29 cellular contexts compared by ENCODE assay signal in genomic region chr14:94625353-94625635, GRCh38. TPM values are rescaled to one million over a fixed set of nuclear protein-coding genes. Genes with fewer than 3 reads are reported as not detected.
"Had no signal": no experiment of that assay in that cellular context is flagged by ENCODE, and none has a peak within 500 bp of the region (broad histone marks: within the 10 kb centered on the region; RNA-seq: fewer than 3 reads in every experiment).

No MANE protein-coding gene starts in this region.

- H3K4me3 ChIP-seq: left ventricle myocardium inferior, lung, mucosa of descending colon, ovary, right atrium auricular region, skin epidermis, stomach, testis, thyroid gland, transverse colon, upper lobe of left lung, vagina had no signal

- H3K27ac ChIP-seq: left ventricle myocardium inferior, ovary, right atrium auricular region, skin epidermis, stomach, testis, thyroid gland, transverse colon, upper lobe of left lung, vagina had no signal

- H3K27me3 ChIP-seq: ovary, right atrium auricular region, testis, thyroid gland, transverse colon, upper lobe of left lung, vagina had no signal

- H3K36me3 ChIP-seq: left ventricle myocardium inferior, ovary, right atrium auricular region, thyroid gland, transverse colon, vagina had no signal

- H3K4me1 ChIP-seq: left ventricle myocardium inferior, right atrium auricular region, stomach, testis, thyroid gland, transverse colon, upper lobe of left lung, vagina had no signal

- DNase-seq: hypothalamus; immature natural killer cell; kidney; left colon; left ventricle myocardium inferior; mesendoderm; midbrain; mucosa of descending colon; naive thymus-derived CD4-positive, alpha-beta T cell; ovary; stimulated activated CD4-positive, alpha-beta T cell treated with anti-CD3 and anti-CD28 coated beads, Interleukin-12 subunit alpha, Interleukin-12 subunit beta, amount 100 ng/mL, for 4 hours; stimulated activated CD4-positive, alpha-beta T cell treated with anti-CD3 and anti-CD28 coated beads, Interleukin-15, amount 100 ng/mL, for 24 hours; stimulated activated CD4-positive, alpha-beta T cell treated with anti-CD3 and anti-CD28 coated beads, Interleukin-2, amount 100 ng/mL, for 24 hours; stimulated activated CD4-positive, alpha-beta T cell treated with anti-CD3 and anti-CD28 coated beads, Interleukin-4, amount 100 ng/mL, for 1 hour; stimulated activated naive B cell treated with anti-CD40 and anti-IgM and Interleukin-4, amounts not matched to agents 10 μg/mL and 1 μg/mL and 100 μg/mL, for 72 hours; stimulated activated naive CD8-positive, alpha-beta T cell treated with anti-CD3 and anti-CD28 coated beads, Interleukin-15, Interleukin-2, amounts not matched to agents 100 U/mL and 50 U/mL, for 24 hours; stomach; testis; thyroid gland; transverse colon; upper lobe of left lung had no signal

- ATAC-seq: left colon; mucosa of descending colon; naive thymus-derived CD4-positive, alpha-beta T cell; natural killer cell treated with Interleukin-12 subunit alpha and Interleukin-12 subunit beta and Interleukin-15 and Interleukin-18, amount 100 ng/mL, for 72 hours; sciatic nerve; stimulated activated naive B cell treated with anti-CD40 and anti-IgM and Interleukin-4, amounts not matched to agents 10 μg/mL and 1 μg/mL and 100 μg/mL, for 72 hours; stimulated activated naive CD8-positive, alpha-beta T cell treated with anti-CD3 and anti-CD28 coated beads, Interleukin-15, Interleukin-2, amounts not matched to agents 100 U/mL and 50 U/mL, for 24 hours had no signal

- H3K9me3 ChIP-seq: left ventricle myocardium inferior, mucosa of descending colon, ovary, right atrium auricular region, stomach, testis, thyroid gland, transverse colon, upper lobe of left lung, vagina had no signal

RNA-seq across cellular contexts. Expression of gene SERPINA3, which starts 13.1 kb away (rescaled TPM):
- total RNA-seq: naive thymus-derived CD4-positive, alpha-beta T cell; natural killer cell treated with Interleukin-12 subunit alpha and Interleukin-12 subunit beta and Interleukin-15 and Interleukin-18, amount 100 ng/mL, for 72 hours had no signal
- polyA plus RNA-seq: immature natural killer cell; naive thymus-derived CD4-positive, alpha-beta T cell; neural cell had no signal

RNA-seq across cellular contexts. Expression of gene SERPINA5, which starts 44.1 kb away (rescaled TPM):
- total RNA-seq: myocyte; naive thymus-derived CD4-positive, alpha-beta T cell; natural killer cell treated with Interleukin-12 subunit alpha and Interleukin-12 subunit beta and Interleukin-15 and Interleukin-18, amount 100 ng/mL, for 72 hours had no signal
- polyA plus RNA-seq: immature natural killer cell; naive thymus-derived CD4-positive, alpha-beta T cell; neural cell had no signal
